ENCODE assay signal across 1 cellular context in genomic region chr7:105653441-105654005, GRCh38.
TF ChIP-seq lines count a peak whose summit lies in the region.

No MANE protein-coding gene starts in this region.

TF ChIP-seq in HepG2, 621 proteins besides CTCF, POLR2A, EP300 and RAD21 (continued from another document and continues in another):
- TF ChIP-seq, protein P1, sequence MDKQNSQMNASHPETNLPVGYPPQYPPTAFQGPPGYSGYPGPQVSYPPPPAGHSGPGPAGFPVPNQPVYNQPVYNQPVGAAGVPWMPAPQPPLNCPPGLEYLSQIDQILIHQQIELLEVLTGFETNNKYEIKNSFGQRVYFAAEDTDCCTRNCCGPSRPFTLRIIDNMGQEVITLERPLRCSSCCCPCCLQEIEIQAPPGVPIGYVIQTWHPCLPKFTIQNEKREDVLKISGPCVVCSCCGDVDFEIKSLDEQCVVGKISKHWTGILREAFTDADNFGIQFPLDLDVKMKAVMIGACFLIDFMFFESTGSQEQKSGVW (CRISPR knock-in tag; IDR thresholded peaks at IDR 0.05; ENCODE audit: borderline replicate concordance): no peak
- TF ChIP-seq GATAD2A (CRISPR knock-in tag; IDR thresholded peaks at IDR 0.05) (peak; percentile 39; the same call in 1 of the 2 replicates), ZSCAN22 (CRISPR knock-in tag; IDR thresholded peaks at IDR 0.05) (no peak), CERS6 (CRISPR knock-in tag; IDR thresholded peaks at IDR 0.05) (no peak), SAFB2 (CRISPR knock-in tag; IDR thresholded peaks at IDR 0.05; ENCODE audit: borderline replicate concordance, low read depth) (no peak), ISL2 (CRISPR knock-in tag; IDR thresholded peaks at IDR 0.05) (0 out of 2 replicates have a peak, but pooled peaks have one; percentile 28), CAMTA2 (CRISPR knock-in tag; IDR thresholded peaks at IDR 0.05; ENCODE audit: borderline replicate concordance) (no peak), HDAC2 (CRISPR knock-in tag; IDR thresholded peaks at IDR 0.05) (peak; percentile 34; the same call in 1 of the 2 replicates), CSRNP1 (CRISPR knock-in tag; IDR thresholded peaks at IDR 0.05) (no peak), ZNF136 (CRISPR knock-in tag; IDR thresholded peaks at IDR 0.05; ENCODE audit: low read depth) (no peak), HNF4G (IDR thresholded peaks at IDR 0.05; ENCODE audit: borderline replicate concordance, low read depth, low read length) (peak; percentile 81; the same call in 1 of the 2 replicates), HNF4G (CRISPR knock-in tag; IDR thresholded peaks at IDR 0.05; ENCODE audit: borderline replicate concordance, low read depth) (no peak), SNRNP70 (IDR thresholded peaks at IDR 0.05; ENCODE audit: low read depth, low read length) (no peak), ZNF326 (CRISPR knock-in tag; IDR thresholded peaks at IDR 0.05; ENCODE audit: borderline replicate concordance) (no peak), ZNF549 (CRISPR knock-in tag; IDR thresholded peaks at IDR 0.05) (no peak), PAXIP1 (CRISPR knock-in tag; conservative IDR thresholded peaks at IDR 0.05) (no peak; the same call in 1 of the 2 replicates), PATZ1 (CRISPR knock-in tag; IDR thresholded peaks at IDR 0.05) (peak; percentile 49; the same call in 1 of the 2 replicates), ZFP62 (CRISPR knock-in tag; IDR thresholded peaks at IDR 0.05) (no peak), ZNF180 (CRISPR knock-in tag; IDR thresholded peaks at IDR 0.05; ENCODE audit: borderline replicate concordance, low read depth) (no peak), ZSCAN12 (CRISPR knock-in tag; IDR thresholded peaks at IDR 0.05) (no peak), HCFC1 (IDR thresholded peaks at IDR 0.05; ENCODE audit: low read depth, low read length) (no peak), ZNF44 (CRISPR knock-in tag; IDR thresholded peaks at IDR 0.05) (no peak), ZNF331 (CRISPR knock-in tag; IDR thresholded peaks at IDR 0.05) (peak; percentile 60; the same call in 1 of the 2 replicates), RBFOX2 (IDR thresholded peaks at IDR 0.05; ENCODE audit: low read depth, low read length) (no peak), ZFP90 (CRISPR knock-in tag; IDR thresholded peaks at IDR 0.05; ENCODE audit: borderline replicate concordance) (no peak), AKAP8 (CRISPR knock-in tag; IDR thresholded peaks at IDR 0.05) (no peak), KDM2A (CRISPR knock-in tag; IDR thresholded peaks at IDR 0.05; ENCODE audit: borderline replicate concordance, low read depth) (no peak; the same call in 1 of the 2 replicates), PAF1 (CRISPR knock-in tag; IDR thresholded peaks at IDR 0.05) (no peak), JUNB (CRISPR knock-in tag; IDR thresholded peaks at IDR 0.05; ENCODE audit: borderline replicate concordance) (no peak), ZFY (CRISPR knock-in tag; IDR thresholded peaks at IDR 0.05) (peak; percentile 60), KDM3A (CRISPR knock-in tag; IDR thresholded peaks at IDR 0.05; ENCODE audit: low read depth) (no peak), CBX5 (CRISPR knock-in tag; IDR thresholded peaks at IDR 0.05; ENCODE audit: borderline replicate concordance) (no peak), MAF1 (CRISPR knock-in tag; IDR thresholded peaks at IDR 0.05; ENCODE audit: borderline replicate concordance) (no peak), REXO4 (CRISPR knock-in tag; IDR thresholded peaks at IDR 0.05; ENCODE audit: borderline replicate concordance) (no peak), RELA (CRISPR knock-in tag; IDR thresholded peaks at IDR 0.05) (no peak), SIX1 (CRISPR knock-in tag; IDR thresholded peaks at IDR 0.05; ENCODE audit: borderline replicate concordance) (no peak), HOXA5 (CRISPR knock-in tag; IDR thresholded peaks at IDR 0.05) (no peak), ZNF644 (CRISPR knock-in tag; IDR thresholded peaks at IDR 0.05; ENCODE audit: low read depth) (0 out of 2 replicates have a peak, but pooled peaks have one; percentile 45), ZNF446 (CRISPR knock-in tag; IDR thresholded peaks at IDR 0.05) (no peak), ZSCAN21 (CRISPR knock-in tag; IDR thresholded peaks at IDR 0.05; ENCODE audit: borderline replicate concordance) (no peak), MAFG (CRISPR knock-in tag; IDR thresholded peaks at IDR 0.05) (no peak), PPARG (CRISPR knock-in tag; conservative IDR thresholded peaks at IDR 0.05) (no peak), ATM (IDR thresholded peaks at IDR 0.05; ENCODE audit: borderline replicate concordance) (no peak), SOX13 (IDR thresholded peaks at IDR 0.05) (no peak), SOX13 (CRISPR knock-in tag; conservative IDR thresholded peaks at IDR 0.05 in 1 of 2, IDR thresholded peaks at IDR 0.05 in 1 of 2) (peak in 1 of 2 experiments; percentile 51; a peak in 1 of 4 replicates), HMG20B (CRISPR knock-in tag; conservative IDR thresholded peaks at IDR 0.05) (no peak)
- TF ChIP-seq, protein P2, sequence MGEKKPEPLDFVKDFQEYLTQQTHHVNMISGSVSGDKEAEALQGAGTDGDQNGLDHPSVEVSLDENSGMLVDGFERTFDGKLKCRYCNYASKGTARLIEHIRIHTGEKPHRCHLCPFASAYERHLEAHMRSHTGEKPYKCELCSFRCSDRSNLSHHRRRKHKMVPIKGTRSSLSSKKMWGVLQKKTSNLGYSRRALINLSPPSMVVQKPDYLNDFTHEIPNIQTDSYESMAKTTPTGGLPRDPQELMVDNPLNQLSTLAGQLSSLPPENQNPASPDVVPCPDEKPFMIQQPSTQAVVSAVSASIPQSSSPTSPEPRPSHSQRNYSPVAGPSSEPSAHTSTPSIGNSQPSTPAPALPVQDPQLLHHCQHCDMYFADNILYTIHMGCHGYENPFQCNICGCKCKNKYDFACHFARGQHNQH (CRISPR knock-in tag; IDR thresholded peaks at IDR 0.05): 0 out of 2 replicates have a peak, but pooled peaks have one; percentile 20
- TF ChIP-seq, protein P3, sequence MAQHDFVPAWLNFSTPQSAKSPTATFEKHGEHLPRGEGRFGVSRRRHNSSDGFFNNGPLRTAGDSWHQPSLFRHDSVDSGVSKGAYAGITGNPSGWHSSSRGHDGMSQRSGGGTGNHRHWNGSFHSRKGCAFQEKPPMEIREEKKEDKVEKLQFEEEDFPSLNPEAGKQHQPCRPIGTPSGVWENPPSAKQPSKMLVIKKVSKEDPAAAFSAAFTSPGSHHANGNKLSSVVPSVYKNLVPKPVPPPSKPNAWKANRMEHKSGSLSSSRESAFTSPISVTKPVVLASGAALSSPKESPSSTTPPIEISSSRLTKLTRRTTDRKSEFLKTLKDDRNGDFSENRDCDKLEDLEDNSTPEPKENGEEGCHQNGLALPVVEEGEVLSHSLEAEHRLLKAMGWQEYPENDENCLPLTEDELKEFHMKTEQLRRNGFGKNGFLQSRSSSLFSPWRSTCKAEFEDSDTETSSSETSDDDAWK (CRISPR knock-in tag; IDR thresholded peaks at IDR 0.05): no peak
- TF ChIP-seq, protein P4, sequence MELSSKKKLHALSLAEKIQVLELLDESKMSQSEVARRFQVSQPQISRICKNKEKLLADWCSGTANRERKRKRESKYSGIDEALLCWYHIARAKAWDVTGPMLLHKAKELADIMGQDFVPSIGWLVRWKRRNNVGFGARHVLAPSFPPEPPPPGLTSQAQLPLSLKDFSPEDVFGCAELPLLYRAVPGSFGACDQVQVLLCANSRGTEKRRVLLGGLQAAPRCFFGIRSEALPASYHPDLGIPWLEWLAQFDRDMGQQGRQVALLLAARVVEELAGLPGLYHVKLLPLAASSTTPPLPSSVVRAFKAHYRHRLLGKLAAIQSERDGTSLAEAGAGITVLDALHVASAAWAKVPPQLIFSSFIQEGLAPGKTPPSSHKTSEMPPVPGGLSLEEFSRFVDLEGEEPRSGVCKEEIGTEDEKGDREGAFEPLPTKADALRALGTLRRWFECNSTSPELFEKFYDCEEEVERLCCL (CRISPR knock-in tag; IDR thresholded peaks at IDR 0.05; ENCODE audit: borderline replicate concordance): no peak
- TF ChIP-seq, protein P5, sequence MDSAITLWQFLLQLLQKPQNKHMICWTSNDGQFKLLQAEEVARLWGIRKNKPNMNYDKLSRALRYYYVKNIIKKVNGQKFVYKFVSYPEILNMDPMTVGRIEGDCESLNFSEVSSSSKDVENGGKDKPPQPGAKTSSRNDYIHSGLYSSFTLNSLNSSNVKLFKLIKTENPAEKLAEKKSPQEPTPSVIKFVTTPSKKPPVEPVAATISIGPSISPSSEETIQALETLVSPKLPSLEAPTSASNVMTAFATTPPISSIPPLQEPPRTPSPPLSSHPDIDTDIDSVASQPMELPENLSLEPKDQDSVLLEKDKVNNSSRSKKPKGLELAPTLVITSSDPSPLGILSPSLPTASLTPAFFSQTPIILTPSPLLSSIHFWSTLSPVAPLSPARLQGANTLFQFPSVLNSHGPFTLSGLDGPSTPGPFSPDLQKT (CRISPR knock-in tag; IDR thresholded peaks at IDR 0.05; ENCODE audit: borderline replicate concordance): no peak
- TF ChIP-seq, protein P6, sequence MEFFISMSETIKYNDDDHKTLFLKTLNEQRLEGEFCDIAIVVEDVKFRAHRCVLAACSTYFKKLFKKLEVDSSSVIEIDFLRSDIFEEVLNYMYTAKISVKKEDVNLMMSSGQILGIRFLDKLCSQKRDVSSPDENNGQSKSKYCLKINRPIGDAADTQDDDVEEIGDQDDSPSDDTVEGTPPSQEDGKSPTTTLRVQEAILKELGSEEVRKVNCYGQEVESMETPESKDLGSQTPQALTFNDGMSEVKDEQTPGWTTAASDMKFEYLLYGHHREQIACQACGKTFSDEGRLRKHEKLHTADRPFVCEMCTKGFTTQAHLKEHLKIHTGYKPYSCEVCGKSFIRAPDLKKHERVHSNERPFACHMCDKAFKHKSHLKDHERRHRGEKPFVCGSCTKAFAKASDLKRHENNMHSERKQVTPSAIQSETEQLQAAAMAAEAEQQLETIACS (CRISPR knock-in tag; IDR thresholded peaks at IDR 0.05): no peak
- TF ChIP-seq, protein P7, sequence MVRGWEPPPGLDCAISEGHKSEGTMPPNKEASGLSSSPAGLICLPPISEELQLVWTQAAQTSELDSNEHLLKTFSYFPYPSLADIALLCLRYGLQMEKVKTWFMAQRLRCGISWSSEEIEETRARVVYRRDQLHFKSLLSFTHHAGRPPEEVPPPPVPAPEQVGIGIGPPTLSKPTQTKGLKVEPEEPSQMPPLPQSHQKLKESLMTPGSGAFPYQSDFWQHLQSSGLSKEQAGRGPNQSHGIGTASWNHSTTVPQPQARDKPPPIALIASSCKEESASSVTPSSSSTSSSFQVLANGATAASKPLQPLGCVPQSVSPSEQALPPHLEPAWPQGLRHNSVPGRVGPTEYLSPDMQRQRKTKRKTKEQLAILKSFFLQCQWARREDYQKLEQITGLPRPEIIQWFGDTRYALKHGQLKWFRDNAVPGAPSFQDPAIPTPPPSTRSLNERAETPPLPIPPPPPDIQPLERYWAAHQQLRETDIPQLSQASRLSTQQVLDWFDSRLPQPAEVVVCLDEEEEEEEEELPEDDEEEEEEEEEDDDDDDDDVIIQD (CRISPR knock-in tag; IDR thresholded peaks at IDR 0.05; ENCODE audit: low read depth): no peak
